ENCODE assay signal across 1 cellular context in genomic region chr10:73597346-73597745, GRCh38.
TF ChIP-seq lines count a peak whose summit lies in the region.

No MANE protein-coding gene starts in this region.

TF ChIP-seq in endothelial cell of umbilical vein, 7 proteins besides CTCF, POLR2A, EP300 and RAD21:
- TF ChIP-seq JUN (IDR thresholded peaks at IDR 0.05; ENCODE audit: borderline replicate concordance, insufficient read depth, insufficient read length, low read depth): no peak
- TF ChIP-seq MYC (IDR thresholded peaks at IDR 0.05; ENCODE audit: low read depth, low read length): no peak
- no peak for TF ChIP-seq GATA2 (IDR thresholded peaks at IDR 0.05; ENCODE audit: insufficient read depth, insufficient read length, low read depth, low read length)
- TF ChIP-seq MAX (IDR thresholded peaks at IDR 0.05; ENCODE audit: insufficient read depth, insufficient read length): no peak
- no peak for TF ChIP-seq FOS (IDR thresholded peaks at IDR 0.05; ENCODE audit: borderline replicate concordance, insufficient read depth, low read length)
- no peak for TF ChIP-seq EZH2 (IDR thresholded peaks at IDR 0.05; ENCODE audit: borderline replicate concordance, low read depth, low read length, severe bottlenecking)
- no peak for TF ChIP-seq POLR2AphosphoS5 (IDR thresholded peaks at IDR 0.05; ENCODE audit: insufficient read depth, low read depth, low read length)
